ENCODE assay signal across 25 cellular contexts in genomic region chr6:119426619-119427018, GRCh38.
A peak's percentile ranks its signal among the peaks of the same experiment; 100 is the strongest.
DNase-seq lines count a peak whose midpoint lies in the region; ATAC-seq and TF ChIP-seq lines count a peak whose summit lies in the region.
"Had no signal": no experiment of that assay in that cellular context is flagged by ENCODE, and none has a peak within 500 bp of the region (broad histone marks: within the 10 kb centered on the region; RNA-seq: fewer than 3 reads in every experiment).

No MANE protein-coding gene starts in this region.

- peak; percentile 30 for DNase-seq in D341Med (ENCODE audit: low spot score)
- peak; percentile 31 for DNase-seq in NCI-H69 (lab: John Stamatoyannopoulos, UW)
- peak; percentile 10 for DNase-seq in astrocyte of the spinal cord (ENCODE audit: low read depth, low spot score)
- DNase-seq in osteoblast (ENCODE audit: insufficient read length, low spot score, missing footprints), result no peak
- DNase-seq in left cardiac atrium, result no peak
- no peak for DNase-seq in germinal center (ENCODE audit: low spot score)
- DNase-seq in epidermal melanocyte (ENCODE audit: insufficient read length, low spot score), result no peak
- no peak for DNase-seq in stimulated activated naive B cell treated with anti-CD40 and anti-IgM and Interleukin-4, amounts not matched to agents 10 μg/mL and 1 μg/mL and 100 μg/mL, for 72 hours
- DNase-seq: activated effector memory CD4-positive, alpha-beta T cell treated with anti-CD3 and anti-CD28 coated beads, Interleukin-2, amount 50 U/mL, for 16 hours; amniotic stem cell; COR-L47; erythroblast; left ventricle myocardium inferior; MV-4-11; NCI-H2029; NCI-H510A treated with DMSO at 0.1 percent for 48 hours; SJCRH30; stimulated activated CD4-positive, alpha-beta T cell treated with anti-CD3 and anti-CD28 coated beads, Interleukin-12 subunit alpha, Interleukin-12 subunit beta, amount 100 ng/mL, for 4 hours; T-helper 17 cell had no signal

- no peaks in the 10 kb centered on the region for H3K9me3 ChIP-seq in osteoblast (ENCODE audit: low read depth, low read length)
- H3K9me3 ChIP-seq: HAP-1, SJCRH30 had no signal

- H3K9me3 Mint-ChIP-seq in stimulated activated naive B cell treated with anti-CD40 and anti-IgM and Interleukin-4, amounts not matched to agents 10 μg/mL and 1 μg/mL and 100 μg/mL, for 72 hours, result peaks cover 6 to 10% of the 10 kb centered on the region in 2 donors
- H3K9me3 Mint-ChIP-seq: central memory CD8-positive, alpha-beta T cell; neural progenitor cell had no signal

- H3K4me2 ChIP-seq in osteoblast (ENCODE audit: insufficient read depth, low read length), result peak overlapping the region; percentile 16
- H3K4me2 ChIP-seq: neural progenitor cell had no signal

- intact Hi-C loops in left cardiac atrium (cut with DNase I), result no loop called here

- no peak for ATAC-seq in left cardiac atrium
- no peak for ATAC-seq in stimulated activated naive B cell treated with anti-CD40 and anti-IgM and Interleukin-4, amounts not matched to agents 10 μg/mL and 1 μg/mL and 100 μg/mL, for 72 hours (replicated peaks)
- ATAC-seq: T-helper 17 cell had no signal

- H3K4me1 Mint-ChIP-seq in stimulated activated naive B cell treated with anti-CD40 and anti-IgM and Interleukin-4, amounts not matched to agents 10 μg/mL and 1 μg/mL and 100 μg/mL, for 72 hours, result no peaks in the 10 kb centered on the region
- H3K4me1 Mint-ChIP-seq: central memory CD8-positive, alpha-beta T cell; IgD-negative memory B cell; neural progenitor cell; T-helper 17 cell had no signal

- no peaks in the 10 kb centered on the region for H4K20me1 ChIP-seq in osteoblast (ENCODE audit: insufficient read depth, low read length)

- H3K27me3 ChIP-seq in osteoblast (ENCODE audit: insufficient read depth, low read length), result no peaks in the 10 kb centered on the region
- H3K27me3 ChIP-seq: neural progenitor cell, SJCRH30 had no signal

- no peaks in the 10 kb centered on the region for H3K36me3 ChIP-seq in osteoblast (ENCODE audit: insufficient read depth, low read length)
- H3K36me3 ChIP-seq: HAP-1, left ventricle myocardium inferior, neural progenitor cell, SJCRH30, thoracic aorta had no signal

- peak overlapping the region; percentile 10 for H2AFZ ChIP-seq in osteoblast (ENCODE audit: low read length)
- H2AFZ ChIP-seq: neural progenitor cell had no signal

- H3K4me3 Mint-ChIP-seq in stimulated activated naive B cell treated with anti-CD40 and anti-IgM and Interleukin-4, amounts not matched to agents 10 μg/mL and 1 μg/mL and 100 μg/mL, for 72 hours, result no peak overlapping the region
- H3K4me3 Mint-ChIP-seq: central memory CD8-positive, alpha-beta T cell; IgD-negative memory B cell; neural progenitor cell; T-helper 17 cell had no signal

- peaks cover 1 to 4% of the 10 kb centered on the region in 2 donors for H3K36me3 Mint-ChIP-seq in stimulated activated naive B cell treated with anti-CD40 and anti-IgM and Interleukin-4, amounts not matched to agents 10 μg/mL and 1 μg/mL and 100 μg/mL, for 72 hours
- H3K36me3 Mint-ChIP-seq: IgD-negative memory B cell, neural progenitor cell had no signal

- H3K27ac ChIP-seq in osteoblast (ENCODE audit: low read depth, low read length), result no peak overlapping the region
- H3K27ac ChIP-seq: left ventricle myocardium inferior, neural progenitor cell, SJCRH30, thoracic aorta, VCaP had no signal

- H3K79me2 ChIP-seq in osteoblast (ENCODE audit: insufficient read depth, low read length), result no peaks in the 10 kb centered on the region

- H3K27me3 Mint-ChIP-seq in stimulated activated naive B cell treated with anti-CD40 and anti-IgM and Interleukin-4, amounts not matched to agents 10 μg/mL and 1 μg/mL and 100 μg/mL, for 72 hours, result no peaks in the 10 kb centered on the region
- H3K27me3 Mint-ChIP-seq: central memory CD8-positive, alpha-beta T cell; IgD-negative memory B cell; T-helper 17 cell had no signal

- no peaks in the 10 kb centered on the region for H3K4me1 ChIP-seq in osteoblast (ENCODE audit: insufficient read depth, low read length)
- H3K4me1 ChIP-seq: HAP-1, left ventricle myocardium inferior, neural progenitor cell, SJCRH30 had no signal

- H3K27ac Mint-ChIP-seq in stimulated activated naive B cell treated with anti-CD40 and anti-IgM and Interleukin-4, amounts not matched to agents 10 μg/mL and 1 μg/mL and 100 μg/mL, for 72 hours, result no peak overlapping the region
- H3K27ac Mint-ChIP-seq: IgD-negative memory B cell, neural progenitor cell, T-helper 17 cell had no signal

- H3K4me3 ChIP-seq in astrocyte of the spinal cord (ENCODE audit: low read depth, low read length) (no peak overlapping the region), osteoblast (ENCODE audit: insufficient read depth, low read length) (no peak overlapping the region)
- H3K4me3 ChIP-seq: HAP-1, left ventricle myocardium inferior, neural progenitor cell, SJCRH30, thoracic aorta had no signal

- in situ Hi-C loops in astrocyte of the spinal cord (cut with HindIII; ENCODE audit: low sequenced_read_pairs), result no loop called here

- TF ChIP-seq CTCF in astrocyte of the spinal cord (IDR thresholded peaks at IDR 0.05; ENCODE audit: low read depth, low read length) (no peak), osteoblast (IDR thresholded peaks at IDR 0.05; ENCODE audit: extremely low read depth, low read depth, low read length) (no peak)

Comparison
In these comparisons a context has a peak if more than half of its experiments do, and no peak if none do; other contexts are left out.
1. DNase-seq: peak in D341Med (single experiment), NCI-H69 (single experiment) and astrocyte of the spinal cord (single experiment); none in osteoblast (single experiment), left cardiac atrium (single experiment), germinal center (single experiment), epidermal melanocyte (single experiment) and stimulated activated naive B cell treated with anti-CD40 and anti-IgM and Interleukin-4, amounts not matched to agents 10 μg/mL and 1 μg/mL and 100 μg/mL, for 72 hours (single experiment).